Comparison of ENCODE assay signal across 1 cellular context in the genomic region with DNA sequence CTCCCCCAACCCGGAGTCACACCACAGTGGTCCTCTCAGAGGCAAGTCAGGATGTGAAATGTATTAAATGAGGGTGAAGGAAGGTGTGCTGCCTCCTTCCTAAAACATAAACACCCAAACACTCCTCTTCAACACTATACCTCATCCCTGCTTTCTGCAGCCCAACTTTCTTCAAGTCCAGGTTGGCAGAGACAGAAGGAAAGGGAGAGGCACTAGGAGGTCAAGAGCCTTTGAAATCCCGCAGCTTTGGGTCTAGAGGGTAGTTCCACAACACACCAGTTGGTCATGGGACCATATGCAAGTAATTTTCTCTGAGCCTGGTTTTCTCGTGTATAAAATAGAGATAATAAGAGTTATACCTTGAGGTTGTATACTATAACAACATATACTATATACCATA.
TF ChIP-seq lines count a peak whose summit lies in the region.

No MANE protein-coding gene starts in this region.

TF ChIP-seq in GM23338, 12 proteins besides CTCF, POLR2A, EP300 and RAD21 (continued from another document):
- TF ChIP-seq, protein P1, sequence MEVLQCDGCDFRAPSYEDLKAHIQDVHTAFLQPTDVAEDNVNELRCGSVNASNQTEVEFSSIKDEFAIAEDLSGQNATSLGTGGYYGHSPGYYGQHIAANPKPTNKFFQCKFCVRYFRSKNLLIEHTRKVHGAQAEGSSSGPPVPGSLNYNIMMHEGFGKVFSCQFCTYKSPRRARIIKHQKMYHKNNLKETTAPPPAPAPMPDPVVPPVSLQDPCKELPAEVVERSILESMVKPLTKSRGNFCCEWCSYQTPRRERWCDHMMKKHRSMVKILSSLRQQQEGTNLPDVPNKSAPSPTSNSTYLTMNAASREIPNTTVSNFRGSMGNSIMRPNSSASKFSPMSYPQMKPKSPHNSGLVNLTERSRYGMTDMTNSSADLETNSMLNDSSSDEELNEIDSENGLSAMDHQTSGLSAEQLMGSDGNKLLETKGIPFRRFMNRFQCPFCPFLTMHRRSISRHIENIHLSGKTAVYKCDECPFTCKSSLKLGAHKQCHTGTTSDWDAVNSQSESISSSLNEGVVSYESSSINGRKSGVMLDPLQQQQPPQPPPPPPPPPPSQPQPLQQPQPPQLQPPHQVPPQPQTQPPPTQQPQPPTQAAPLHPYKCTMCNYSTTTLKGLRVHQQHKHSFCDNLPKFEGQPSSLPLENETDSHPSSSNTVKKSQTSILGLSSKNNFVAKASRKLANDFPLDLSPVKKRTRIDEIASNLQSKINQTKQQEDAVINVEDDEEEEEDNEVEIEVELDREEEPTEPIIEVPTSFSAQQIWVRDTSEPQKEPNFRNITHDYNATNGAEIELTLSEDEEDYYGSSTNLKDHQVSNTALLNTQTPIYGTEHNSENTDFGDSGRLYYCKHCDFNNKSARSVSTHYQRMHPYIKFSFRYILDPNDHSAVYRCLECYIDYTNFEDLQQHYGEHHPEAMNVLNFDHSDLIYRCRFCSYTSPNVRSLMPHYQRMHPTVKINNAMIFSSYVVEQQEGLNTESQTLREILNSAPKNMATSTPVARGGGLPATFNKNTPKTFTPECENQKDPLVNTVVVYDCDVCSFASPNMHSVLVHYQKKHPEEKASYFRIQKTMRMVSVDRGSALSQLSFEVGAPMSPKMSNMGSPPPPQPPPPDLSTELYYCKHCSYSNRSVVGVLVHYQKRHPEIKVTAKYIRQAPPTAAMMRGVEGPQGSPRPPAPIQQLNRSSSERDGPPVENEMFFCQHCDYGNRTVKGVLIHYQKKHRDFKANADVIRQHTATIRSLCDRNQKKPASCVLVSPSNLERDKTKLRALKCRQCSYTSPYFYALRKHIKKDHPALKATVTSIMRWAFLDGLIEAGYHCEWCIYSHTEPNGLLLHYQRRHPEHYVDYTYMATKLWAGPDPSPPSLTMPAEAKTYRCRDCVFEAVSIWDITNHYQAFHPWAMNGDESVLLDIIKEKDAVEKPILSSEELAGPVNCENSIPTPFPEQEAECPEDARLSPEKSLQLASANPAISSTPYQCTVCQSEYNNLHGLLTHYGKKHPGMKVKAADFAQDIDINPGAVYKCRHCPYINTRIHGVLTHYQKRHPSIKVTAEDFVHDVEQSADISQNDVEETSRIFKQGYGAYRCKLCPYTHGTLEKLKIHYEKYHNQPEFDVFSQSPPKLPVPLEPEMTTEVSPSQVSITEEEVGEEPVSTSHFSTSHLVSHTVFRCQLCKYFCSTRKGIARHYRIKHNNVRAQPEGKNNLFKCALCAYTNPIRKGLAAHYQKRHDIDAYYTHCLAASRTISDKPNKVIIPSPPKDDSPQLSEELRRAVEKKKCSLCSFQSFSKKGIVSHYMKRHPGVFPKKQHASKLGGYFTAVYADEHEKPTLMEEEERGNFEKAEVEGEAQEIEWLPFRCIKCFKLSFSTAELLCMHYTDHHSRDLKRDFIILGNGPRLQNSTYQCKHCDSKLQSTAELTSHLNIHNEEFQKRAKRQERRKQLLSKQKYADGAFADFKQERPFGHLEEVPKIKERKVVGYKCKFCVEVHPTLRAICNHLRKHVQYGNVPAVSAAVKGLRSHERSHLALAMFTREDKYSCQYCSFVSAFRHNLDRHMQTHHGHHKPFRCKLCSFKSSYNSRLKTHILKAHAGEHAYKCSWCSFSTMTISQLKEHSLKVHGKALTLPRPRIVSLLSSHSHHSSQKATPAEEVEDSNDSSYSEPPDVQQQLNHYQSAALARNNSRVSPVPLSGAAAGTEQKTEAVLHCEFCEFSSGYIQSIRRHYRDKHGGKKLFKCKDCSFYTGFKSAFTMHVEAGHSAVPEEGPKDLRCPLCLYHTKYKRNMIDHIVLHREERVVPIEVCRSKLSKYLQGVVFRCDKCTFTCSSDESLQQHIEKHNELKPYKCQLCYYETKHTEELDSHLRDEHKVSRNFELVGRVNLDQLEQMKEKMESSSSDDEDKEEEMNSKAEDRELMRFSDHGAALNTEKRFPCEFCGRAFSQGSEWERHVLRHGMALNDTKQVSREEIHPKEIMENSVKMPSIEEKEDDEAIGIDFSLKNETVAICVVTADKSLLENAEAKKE (CRISPR knock-in tag; IDR thresholded peaks at IDR 0.05), result no peak
- TF ChIP-seq CREB1 (CRISPR knock-in tag; IDR thresholded peaks at IDR 0.05; ENCODE audit: low read depth), result no peak
- TF ChIP-seq STAT1 (IDR thresholded peaks at IDR 0.05; ENCODE audit: unreplicated experiment), result no peak
- no peak for TF ChIP-seq ZNF114 (CRISPR knock-in tag; IDR thresholded peaks at IDR 0.05)
- TF ChIP-seq ZNF331 (CRISPR knock-in tag; IDR thresholded peaks at IDR 0.05; ENCODE audit: low read depth), result no peak
